ENCODE assay signal across 16 cellular contexts in genomic region chr19:14203258-14203657, GRCh38. TPM values are rescaled to one million over a fixed set of nuclear protein-coding genes. Genes with fewer than 3 reads are reported as not detected.
A peak's percentile ranks its signal among the peaks of the same experiment; 100 is the strongest.
DNase-seq lines count a peak whose midpoint lies in the region; TF ChIP-seq lines count a peak whose summit lies in the region.
"Had no signal": no experiment of that assay in that cellular context is flagged by ENCODE, and none has a peak within 500 bp of the region (broad histone marks: within the 10 kb centered on the region; RNA-seq: fewer than 3 reads in every experiment).

No MANE protein-coding gene starts in this region.

- no peaks in the 10 kb centered on the region for H3K79me2 ChIP-seq in OCI-LY7 (ENCODE audit: insufficient read depth, low read depth, low read length)
- H3K79me2 ChIP-seq in osteoblast (ENCODE audit: insufficient read depth, low read length): no peaks in the 10 kb centered on the region

- no peak overlapping the region for H3K4me3 ChIP-seq in OCI-LY7 (ENCODE audit: low read depth, low read length, poor library complexity, severe bottlenecking)
- H3K4me3 ChIP-seq in iPS-15b (ENCODE audit: low read depth, low read length): peak overlapping the region; percentile 88
- no peak overlapping the region for H3K4me3 ChIP-seq in osteoblast (ENCODE audit: insufficient read depth, low read length)
- H3K4me3 ChIP-seq: ascending aorta, prostate gland, upper lobe of right lung had no signal

- no TSS peak for BruUV-seq in OCI-LY7 (replicated peaks; lab: Mats Ljungman, UMichigan)

- H3K36me3 ChIP-seq in OCI-LY7 (ENCODE audit: insufficient read depth, low read length) (no peaks in the 10 kb centered on the region), iPS-15b (ENCODE audit: control insufficient read depth, insufficient read depth, low read length) (peaks cover under 1% of the 10 kb centered on the region), osteoblast (ENCODE audit: insufficient read depth, low read length) (no peaks in the 10 kb centered on the region)
- H3K36me3 ChIP-seq: ascending aorta, prostate gland, upper lobe of right lung had no signal

- POLR2A ChIA-PET in OCI-LY7 (lab: Charles Lee): no interaction called here

- H3K9me3 ChIP-seq in OCI-LY7 (ENCODE audit: low read length) (no peaks in the 10 kb centered on the region), iPS-15b (ENCODE audit: control insufficient read depth, insufficient read depth, low read length) (no peaks in the 10 kb centered on the region), osteoblast (ENCODE audit: low read depth, low read length) (no peaks in the 10 kb centered on the region)
- H3K9me3 ChIP-seq: prostate gland, upper lobe of right lung had no signal

- DNase-seq in NCI-H748 (lab: John Stamatoyannopoulos, UW; ENCODE audit: unreplicated experiment): peak; percentile 4
- no peak for DNase-seq in NCI-H748 treated with DMSO at 0.1 percent for 48 hours (lab: John Stamatoyannopoulos, UW)
- no peak for DNase-seq in OCI-LY7 (ENCODE audit: low spot score)
- DNase-seq in osteoblast (ENCODE audit: insufficient read length, low spot score, missing footprints): peak; percentile 31
- no peak for DNase-seq in central memory CD4-positive, alpha-beta T cell
- no peak for DNase-seq in activated CD4-positive, alpha-beta T cell treated with anti-CD3 and anti-CD28 coated beads for 1 hour
- DNase-seq in T-helper 9 cell: no peak
- DNase-seq: activated CD4-positive, alpha-beta T cell treated with anti-CD3 and anti-CD28 coated beads, Interleukin-2, amount 10 ng/mL, durations not matched to agents 7 days and 5 days; KBM-7; NCI-H187 treated with DMSO at 0.1 percent for 48 hours; small intestine; stimulated activated CD4-positive, alpha-beta T cell treated with anti-CD3 and anti-CD28 coated beads, Interleukin-2, amount 100 ng/mL, for 48 hours; upper lobe of right lung had no signal

- H2AFZ ChIP-seq in OCI-LY7 (ENCODE audit: low read length): no peak overlapping the region
- no peak overlapping the region for H2AFZ ChIP-seq in osteoblast (ENCODE audit: low read length)

- no peaks in the 10 kb centered on the region for H3K9me2 ChIP-seq in OCI-LY7 (ENCODE audit: insufficient read depth, low read length)

- H3K27ac ChIP-seq in OCI-LY7 (ENCODE audit: low read depth, low read length, poor library complexity, severe bottlenecking): no peak overlapping the region
- H3K27ac ChIP-seq in osteoblast (ENCODE audit: low read depth, low read length): no peak overlapping the region
- H3K27ac ChIP-seq: ascending aorta, prostate gland, upper lobe of right lung had no signal

- CTCF ChIA-PET in OCI-LY7 (lab: Charles Lee; ENCODE audit: unreplicated experiment): no interaction called here

- TF ChIP-seq CTCF in OCI-LY7 (conservative IDR thresholded peaks at IDR 0.05; ENCODE audit: low read length) (no peak), osteoblast (IDR thresholded peaks at IDR 0.05; ENCODE audit: extremely low read depth, low read depth, low read length) (no peak)

- H3K4me1 ChIP-seq in OCI-LY7 (ENCODE audit: insufficient read depth, low read length, poor library complexity, severe bottlenecking) (peaks cover 9% of the 10 kb centered on the region), iPS-15b (ENCODE audit: control insufficient read depth, insufficient read depth, low read length) (peaks cover 5% of the 10 kb centered on the region), osteoblast (ENCODE audit: insufficient read depth, low read length) (no peaks in the 10 kb centered on the region)
- H3K4me1 ChIP-seq: prostate gland had no signal

- intact Hi-C loops in OCI-LY7 (cut with micrococcal nuclease; ENCODE audit: unreplicated experiment): loop anchor here (10.0 kb wide), 1 partner anchor 282 kb away; no protein-coding TSS in a partner anchor

- H3K27me3 ChIP-seq in iPS-15b (ENCODE audit: control insufficient read depth, insufficient read depth, low read length): peaks cover under 1% of the 10 kb centered on the region
- peaks cover 23% of the 10 kb centered on the region for H3K27me3 ChIP-seq in osteoblast (ENCODE audit: insufficient read depth, low read length)
- H3K27me3 ChIP-seq: ascending aorta, upper lobe of right lung had no signal

- H4K20me1 ChIP-seq in OCI-LY7 (ENCODE audit: insufficient read depth, low read length) (no peaks in the 10 kb centered on the region), osteoblast (ENCODE audit: insufficient read depth, low read length) (no peaks in the 10 kb centered on the region)

- peak overlapping the region; percentile 17; the same call in 1 of the 2 replicates for H3K4me2 ChIP-seq in OCI-LY7 (ENCODE audit: low read length)
- no peak overlapping the region for H3K4me2 ChIP-seq in osteoblast (ENCODE audit: insufficient read depth, low read length)

- H3K9ac ChIP-seq in iPS-15b (ENCODE audit: low read depth, low read length): no peak overlapping the region

RNA-seq across cellular contexts. Expression of gene ADGRL1, which starts 2.7 kb away (rescaled TPM):
- 2.6 and 5.0 TPM in 2 replicates for total RNA-seq in OCI-LY7 (2014; rRNA removed; shearing (Covaris generic))
- total RNA-seq in OCI-LY7 (2022) (8.1 and 8.2 TPM in 2 replicates), osteoblast (2.5 and 2.9 TPM in 2 replicates)

Comparison
In these comparisons a context has a peak if more than half of its experiments do, and no peak if none do; other contexts are left out.
1. DNase-seq: peak in NCI-H748 (single experiment) and osteoblast (single experiment); none in NCI-H748 treated with DMSO at 0.1 percent for 48 hours (single experiment), OCI-LY7 (single experiment), central memory CD4-positive, alpha-beta T cell (single experiment), activated CD4-positive, alpha-beta T cell treated with anti-CD3 and anti-CD28 coated beads for 1 hour (single experiment) and T-helper 9 cell (single experiment).